8 cellular contexts compared by ENCODE assay signal in the genomic region with DNA sequence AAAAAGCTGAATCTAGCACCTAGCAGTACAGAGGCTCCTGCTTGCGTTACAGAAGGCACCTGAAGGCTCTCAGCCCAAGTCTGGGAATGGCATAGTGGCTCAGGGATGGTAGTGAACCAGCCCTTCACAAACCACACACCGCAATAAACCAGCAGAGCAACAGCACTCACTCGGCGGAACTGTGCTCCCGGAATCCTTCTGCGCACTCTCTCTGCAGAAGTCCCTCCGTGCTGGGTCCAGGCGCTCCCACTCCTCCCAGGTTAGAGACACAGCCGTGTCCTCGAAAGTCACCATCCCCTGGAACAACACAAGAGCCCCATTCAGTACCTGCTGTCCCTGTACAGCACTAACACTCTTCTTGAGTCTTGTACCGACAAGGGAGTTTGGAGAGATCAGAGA. TPM values are rescaled to one million over a fixed set of nuclear protein-coding genes. Genes with fewer than 3 reads are reported as not detected.
DNase-seq lines count a peak whose midpoint lies in the region; ATAC-seq lines count a peak whose summit lies in the region.

No MANE protein-coding gene starts in this region.

- H3K4me3 Mint-ChIP-seq in activated CD4-positive, alpha-beta T cell treated with anti-CD3 and anti-CD28 coated beads, Interleukin-2, amount 10 ng/mL, durations not matched to agents 7 days and 5 days: peak overlapping the region; percentile 100
- peak overlapping the region; percentile 92 for H3K4me3 Mint-ChIP-seq in activated CD4-positive, alpha-beta memory T cell treated with anti-CD3 and anti-CD28 coated beads, Interleukin-2, amount 10 ng/mL, durations not matched to agents 7 days and 5 days
- H3K4me3 Mint-ChIP-seq in immature natural killer cell: peak overlapping the region; percentile 96 to 100 (median 98)

- CTCF ChIA-PET in activated CD4-positive, alpha-beta T cell treated with anti-CD3 and anti-CD28 coated beads, Interleukin-2, amount 10 ng/mL, durations not matched to agents 7 days and 5 days (lab: Charles Lee): interaction anchor here (1.4 to 1.6 kb wide), 2 partner anchors 12 to 25 kb away, joined by 6 read pairs; no protein-coding TSS in a partner anchor
- CTCF ChIA-PET in activated CD4-positive, alpha-beta memory T cell treated with anti-CD3 and anti-CD28 coated beads, Interleukin-2, amount 10 ng/mL, durations not matched to agents 7 days and 5 days (lab: Charles Lee): interaction anchor here (1.0 to 1.3 kb wide), 2 partner anchors 25 kb away, joined by 3 to 5 read pairs; no protein-coding TSS in a partner anchor

- no peak for ATAC-seq in HG03280 (IDR thresholded peaks at IDR 0.05; ENCODE audit: unreplicated experiment)

- POLR2A ChIA-PET in activated CD4-positive, alpha-beta T cell treated with anti-CD3 and anti-CD28 coated beads, Interleukin-2, amount 10 ng/mL, durations not matched to agents 7 days and 5 days (lab: Charles Lee): interaction anchor here (0.6 kb wide), 1 partner anchor 41 kb away, joined by 3 read pairs; no protein-coding TSS in a partner anchor
- POLR2A ChIA-PET in activated CD4-positive, alpha-beta memory T cell treated with anti-CD3 and anti-CD28 coated beads, Interleukin-2, amount 10 ng/mL, durations not matched to agents 7 days and 5 days (lab: Charles Lee): interaction anchor here (0.9 to 4.1 kb wide), 9 partner anchors 9 to 118 kb away, joined by 3 to 25 read pairs (median 4); partner anchors contain the start of genes FAM200A, ZNF655 and ZSCAN25

- H3K4me1 ChIP-seq in subcutaneous abdominal adipose tissue (ENCODE audit: control insufficient read depth in 5 of 5, insufficient read depth in 5 of 5, low read length in 5 of 5): peaks cover 9 to 33% (median 31%) of the 10 kb centered on the region in 5 donors

- peaks cover 52% of the 10 kb centered on the region for H3K36me3 Mint-ChIP-seq in activated CD4-positive, alpha-beta T cell treated with anti-CD3 and anti-CD28 coated beads, Interleukin-2, amount 10 ng/mL, durations not matched to agents 7 days and 5 days (ENCODE audit: low read depth)
- peaks cover 64% of the 10 kb centered on the region for H3K36me3 Mint-ChIP-seq in activated CD4-positive, alpha-beta memory T cell treated with anti-CD3 and anti-CD28 coated beads, Interleukin-2, amount 10 ng/mL, durations not matched to agents 7 days and 5 days (ENCODE audit: low read depth)
- peaks cover 20 to 31% (median 28%) of the 10 kb centered on the region in 3 donors for H3K36me3 Mint-ChIP-seq in immature natural killer cell

- peak overlapping the region; percentile 100 for H3K27ac Mint-ChIP-seq in activated CD4-positive, alpha-beta T cell treated with anti-CD3 and anti-CD28 coated beads, Interleukin-2, amount 10 ng/mL, durations not matched to agents 7 days and 5 days
- peak overlapping the region; percentile 98 for H3K27ac Mint-ChIP-seq in activated CD4-positive, alpha-beta memory T cell treated with anti-CD3 and anti-CD28 coated beads, Interleukin-2, amount 10 ng/mL, durations not matched to agents 7 days and 5 days
- H3K27ac Mint-ChIP-seq in immature natural killer cell: peak overlapping the region; percentile 96 to 100 (median 99)

- H3K27ac ChIP-seq in subcutaneous abdominal adipose tissue (ENCODE audit: low read depth, low read length): peak overlapping the region; percentile 95

- no peaks in the 10 kb centered on the region for H3K27me3 Mint-ChIP-seq in activated CD4-positive, alpha-beta T cell treated with anti-CD3 and anti-CD28 coated beads, Interleukin-2, amount 10 ng/mL, durations not matched to agents 7 days and 5 days
- no peaks in the 10 kb centered on the region for H3K27me3 Mint-ChIP-seq in activated CD4-positive, alpha-beta memory T cell treated with anti-CD3 and anti-CD28 coated beads, Interleukin-2, amount 10 ng/mL, durations not matched to agents 7 days and 5 days
- peaks cover 4 to 14% (median 8%) of the 10 kb centered on the region in 3 donors for H3K27me3 Mint-ChIP-seq in immature natural killer cell (ENCODE audit: low read depth in 3 of 3)

- H3K36me3 ChIP-seq in subcutaneous abdominal adipose tissue (ENCODE audit: control insufficient read depth in 5 of 5, insufficient read depth in 5 of 5, low read length in 5 of 5): peaks cover 7 to 30% (median 20%) of the 10 kb centered on the region in 5 donors

- peaks cover 17% of the 10 kb centered on the region for H3K9me3 Mint-ChIP-seq in activated CD4-positive, alpha-beta T cell treated with anti-CD3 and anti-CD28 coated beads, Interleukin-2, amount 10 ng/mL, durations not matched to agents 7 days and 5 days
- H3K9me3 Mint-ChIP-seq in activated CD4-positive, alpha-beta memory T cell treated with anti-CD3 and anti-CD28 coated beads, Interleukin-2, amount 10 ng/mL, durations not matched to agents 7 days and 5 days: peaks cover 16% of the 10 kb centered on the region
- peaks cover 3 to 12% (median 10%) of the 10 kb centered on the region in 6 donors for H3K9me3 Mint-ChIP-seq in immature natural killer cell

- peak overlapping the region; percentile 82 to 97 (median 88) for H3K9ac ChIP-seq in subcutaneous abdominal adipose tissue (ENCODE audit: low read length in 5 of 5)

- peaks cover 25% of the 10 kb centered on the region for H3K4me1 Mint-ChIP-seq in activated CD4-positive, alpha-beta T cell treated with anti-CD3 and anti-CD28 coated beads, Interleukin-2, amount 10 ng/mL, durations not matched to agents 7 days and 5 days
- peaks cover 26% of the 10 kb centered on the region for H3K4me1 Mint-ChIP-seq in activated CD4-positive, alpha-beta memory T cell treated with anti-CD3 and anti-CD28 coated beads, Interleukin-2, amount 10 ng/mL, durations not matched to agents 7 days and 5 days
- peaks cover 44 to 54% of the 10 kb centered on the region in 2 donors for H3K4me1 Mint-ChIP-seq in immature natural killer cell

- H3K27me3 ChIP-seq in subcutaneous abdominal adipose tissue (ENCODE audit: control insufficient read depth in 5 of 5, insufficient read depth in 4 of 5, low read length in 5 of 5): no peaks in the 10 kb centered on the region

- peak overlapping the region; percentile 83 to 100 (median 98) for H3K4me3 ChIP-seq in subcutaneous abdominal adipose tissue (ENCODE audit: low read depth in 1 of 5, low read length in 5 of 5)

- peaks cover 5 to 13% (median 11%) of the 10 kb centered on the region in 5 donors for H3K9me3 ChIP-seq in subcutaneous abdominal adipose tissue (ENCODE audit: control insufficient read depth in 5 of 5, low read length in 5 of 5)

- DNase-seq in activated CD4-positive, alpha-beta T cell treated with anti-CD3 and anti-CD28 coated beads, Interleukin-2, amount 10 ng/mL, durations not matched to agents 7 days and 5 days: no peak
- DNase-seq in activated CD4-positive, alpha-beta T cell treated with anti-CD3 and anti-CD28 coated beads, Interleukin-2, amount 50 U/mL, for 48 hours: no peak
- DNase-seq in activated CD4-positive, alpha-beta memory T cell treated with anti-CD3 and anti-CD28 coated beads, Interleukin-2, amount 10 ng/mL, durations not matched to agents 7 days and 5 days: no peak
- no peak for DNase-seq in immature natural killer cell
- DNase-seq in anterior cingulate cortex (lab: John Stamatoyannopoulos, UW): no peak
- DNase-seq in SHP77 (lab: John Stamatoyannopoulos, UW): no peak

RNA-seq across cellular contexts. Expression of gene ZNF394, which starts 1.5 kb away (rescaled TPM):
- 10 to 100 TPM; 52.1 to 53.1 TPM for total RNA-seq in activated CD4-positive, alpha-beta T cell treated with anti-CD3 and anti-CD28 coated beads, Interleukin-2, amount 10 ng/mL, durations not matched to agents 7 days and 5 days
- 10 to 100 TPM; 64.4 to 65.3 TPM for total RNA-seq in activated CD4-positive, alpha-beta memory T cell treated with anti-CD3 and anti-CD28 coated beads, Interleukin-2, amount 10 ng/mL, durations not matched to agents 7 days and 5 days
- 10 to 100 TPM; 68.6 to 91.7 (median 76.0) TPM for polyA plus RNA-seq in immature natural killer cell

RNA-seq across cellular contexts. Expression of gene ZKSCAN5, which starts 5.9 kb away (rescaled TPM):
- 10 to 100 TPM; 14.1 to 15.2 TPM for total RNA-seq in activated CD4-positive, alpha-beta T cell treated with anti-CD3 and anti-CD28 coated beads, Interleukin-2, amount 10 ng/mL, durations not matched to agents 7 days and 5 days
- 10 to 100 TPM; 12.0 to 12.2 TPM for total RNA-seq in activated CD4-positive, alpha-beta memory T cell treated with anti-CD3 and anti-CD28 coated beads, Interleukin-2, amount 10 ng/mL, durations not matched to agents 7 days and 5 days
- polyA plus RNA-seq in immature natural killer cell: 1 to 10 TPM; 3.2 to 9.4 (median 4.6) TPM

RNA-seq across cellular contexts. Expression of gene ZNF789, which starts 25.9 kb away (rescaled TPM):
- 10 to 100 TPM; 28.1 to 28.2 TPM for total RNA-seq in activated CD4-positive, alpha-beta T cell treated with anti-CD3 and anti-CD28 coated beads, Interleukin-2, amount 10 ng/mL, durations not matched to agents 7 days and 5 days
- 10 to 100 TPM; 19.4 to 21.8 TPM for total RNA-seq in activated CD4-positive, alpha-beta memory T cell treated with anti-CD3 and anti-CD28 coated beads, Interleukin-2, amount 10 ng/mL, durations not matched to agents 7 days and 5 days
- 1 to 10 TPM; 4.6 to 7.6 (median 5.4) TPM for polyA plus RNA-seq in immature natural killer cell

RNA-seq across cellular contexts. Expression of gene ATP5MF, which starts 32.6 kb away (rescaled TPM):
- total RNA-seq in activated CD4-positive, alpha-beta T cell treated with anti-CD3 and anti-CD28 coated beads, Interleukin-2, amount 10 ng/mL, durations not matched to agents 7 days and 5 days: 100 to 1,000 TPM; 369 to 370 TPM
- 100 to 1,000 TPM; 354 to 390 TPM for total RNA-seq in activated CD4-positive, alpha-beta memory T cell treated with anti-CD3 and anti-CD28 coated beads, Interleukin-2, amount 10 ng/mL, durations not matched to agents 7 days and 5 days
- polyA plus RNA-seq in immature natural killer cell: 100 to 1,000 TPM; 455 to 757 (median 495) TPM

RNA-seq across cellular contexts. Expression of gene FAM200A, which starts 53.4 kb away (rescaled TPM):
- total RNA-seq in activated CD4-positive, alpha-beta T cell treated with anti-CD3 and anti-CD28 coated beads, Interleukin-2, amount 10 ng/mL, durations not matched to agents 7 days and 5 days: 1 to 10 TPM; 4.9 to 5.4 TPM
- total RNA-seq in activated CD4-positive, alpha-beta memory T cell treated with anti-CD3 and anti-CD28 coated beads, Interleukin-2, amount 10 ng/mL, durations not matched to agents 7 days and 5 days: 1 to 10 TPM; 5.0 to 5.1 TPM
- polyA plus RNA-seq in immature natural killer cell: 1 to 10 TPM in 2 of 3 donors, not detected in 1; 1.9 to 4.7 TPM
